ENCODE assay signal across 8 cellular contexts in the genomic region with DNA sequence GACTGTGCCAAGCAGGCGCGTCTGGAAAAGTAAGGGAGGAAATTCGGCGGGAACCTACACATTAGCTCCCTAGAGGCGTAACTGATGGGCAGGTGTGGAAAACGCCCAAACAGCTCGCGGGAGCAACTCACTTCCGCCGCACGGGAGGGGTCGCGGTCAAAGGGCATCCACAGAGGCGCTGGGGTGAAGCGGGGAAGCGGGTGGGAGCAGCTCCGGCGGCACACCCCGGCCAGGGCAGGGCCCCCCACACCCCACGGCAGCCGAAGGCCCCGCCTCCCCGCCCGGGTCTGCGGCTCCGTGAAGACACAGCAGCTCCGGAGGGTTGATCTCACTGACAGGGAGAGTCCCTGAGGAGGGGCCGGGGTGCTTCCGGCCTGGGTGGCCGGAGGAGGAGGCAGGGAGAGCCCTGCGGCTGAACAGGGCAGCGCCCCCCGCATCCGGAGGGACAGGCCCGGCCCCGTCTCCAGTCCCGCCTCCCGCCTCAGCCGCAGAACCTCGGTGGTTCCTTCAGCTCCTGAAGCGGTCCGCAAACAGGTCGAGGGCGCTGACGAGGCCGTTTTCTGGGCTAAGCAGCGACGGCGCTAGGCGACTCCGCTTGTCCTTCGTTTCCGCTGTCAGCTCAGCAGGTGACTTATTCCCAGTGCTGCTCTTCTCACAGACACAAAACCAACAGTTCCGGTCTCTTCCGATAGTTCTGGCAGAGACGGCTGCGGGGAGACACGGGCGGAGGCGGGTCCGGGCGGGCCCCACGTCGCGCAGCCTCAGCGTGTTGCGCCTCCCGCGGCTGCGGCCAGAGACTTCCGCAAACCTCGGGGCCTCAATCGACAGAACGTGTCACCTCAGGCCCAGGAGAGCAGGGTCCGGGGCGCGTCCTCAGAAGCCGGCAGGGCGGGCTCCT.
DNase-seq lines count a peak whose midpoint lies in the region; ATAC-seq, FAIRE-seq and TF ChIP-seq lines count a peak whose summit lies in the region.

No MANE protein-coding gene starts in this region.

- TF ChIP-seq CTCF in right lobe of liver (IDR thresholded peaks at IDR 0.05), result no peak

- no peaks in the 10 kb centered on the region for H3K36me3 ChIP-seq in right lobe of liver

- intact Hi-C loops in right lobe of liver (cut with DNase I), result no loop called here

- H3K27ac ChIP-seq in right lobe of liver, result no peak overlapping the region

- 39% methylated on average over 26 of the region's 79 CpGs for WGBS in right lobe of liver (ENCODE audit: insufficient coverage, low coverage, low lambda C conversion rate, missing lambda C conversion rate)

- peak; percentile 46 for DNase-seq in GM19239 (ENCODE audit: insufficient read length, low spot score)
- DNase-seq in NCI-H69 (lab: John Stamatoyannopoulos, UW), result peak; percentile 79
- DNase-seq in activated gamma-delta T cell treated with anti-CD3 and anti-CD28 coated beads, Interleukin-2, amount 50 U/mL, for 16 hours (ENCODE audit: low read depth), result peak; percentile 38
- DNase-seq in right lobe of liver, result peak in 1 of 3 donors; percentile 42
- DNase-seq in stimulated activated CD8-positive, alpha-beta memory T cell treated with anti-CD3 and anti-CD28 coated beads, Interleukin-2, amount 100 ng/mL, for 1 hour (ENCODE audit: low read depth in 2 of 2), result peak; percentile 13 to 35
- DNase-seq in NCI-H748 (lab: John Stamatoyannopoulos, UW; ENCODE audit: unreplicated experiment), result no peak
- no peak for DNase-seq in NCI-H82 (lab: John Stamatoyannopoulos, UW)
- no peak for DNase-seq in SHP77 (lab: John Stamatoyannopoulos, UW)

- no peak for TF ChIP-seq POLR2A in right lobe of liver (IDR thresholded peaks at IDR 0.05)

- peak overlapping the region; percentile 15 to 36 (median 30) for H3K4me3 ChIP-seq in right lobe of liver

- no peaks in the 10 kb centered on the region for H3K9me3 ChIP-seq in right lobe of liver

- peak; percentile 46 to 73 (median 62) for ATAC-seq in right lobe of liver

- peak; percentile 42 for FAIRE-seq in GM19239 (lab: Jason Lieb, UNC)

- H3K4me1 ChIP-seq in right lobe of liver, result peaks cover 0 to 4% (median 0%) of the 10 kb centered on the region in 4 donors

- no peaks in the 10 kb centered on the region for H3K27me3 ChIP-seq in right lobe of liver

Comparison
In these comparisons a context has a peak if more than half of its experiments do, and no peak if none do; other contexts are left out.
1. DNase-seq: peak in GM19239 (single experiment), NCI-H69 (single experiment), activated gamma-delta T cell treated with anti-CD3 and anti-CD28 coated beads, Interleukin-2, amount 50 U/mL, for 16 hours (single experiment) and stimulated activated CD8-positive, alpha-beta memory T cell treated with anti-CD3 and anti-CD28 coated beads, Interleukin-2, amount 100 ng/mL, for 1 hour (2 of 2); none in NCI-H748 (single experiment), NCI-H82 (single experiment) and SHP77 (0 of 2).